In genomic region chr7:111587715-111588433, GRCh38 we compare ENCODE assay signal across 15 cellular contexts. TPM values are rescaled to one million over a fixed set of nuclear protein-coding genes. Genes with fewer than 3 reads are reported as not detected.
DNase-seq lines count a peak whose midpoint lies in the region; ATAC-seq and TF ChIP-seq lines count a peak whose summit lies in the region.
"Had no signal": no experiment of that assay in that cellular context is flagged by ENCODE, and none has a peak within 500 bp of the region (broad histone marks: within the 10 kb centered on the region; RNA-seq: fewer than 3 reads in every experiment).

No MANE protein-coding gene starts in this region.

- H3K4me2 ChIP-seq in GM23248 (ENCODE audit: unreplicated experiment), result no peak overlapping the region
- H3K4me2 ChIP-seq in PC-9, result peak overlapping the region; percentile 35; the same call in 1 of the 2 replicates

- CTCF ChIA-PET in PC-9 (lab: Charles Lee), result no interaction called here

- DNase-seq in AG10803 (ENCODE audit: low read depth) (peak; percentile 0), GM23248 (peak; percentile 7), PC-9 (no peak), fibroblast of pulmonary artery (ENCODE audit: low read depth) (peak; percentile 4), NCI-H2107 (lab: John Stamatoyannopoulos, UW) (no peak), NCI-H146 treated with DMSO at 0.1 percent for 48 hours (lab: John Stamatoyannopoulos, UW; ENCODE audit: unreplicated experiment) (no peak), ecto neural progenitor cell (ENCODE audit: low spot score) (no peak)
- DNase-seq: activated CD4-positive, alpha-beta memory T cell treated with anti-CD3 and anti-CD28 coated beads for 36 hours; activated effector memory CD4-positive, alpha-beta T cell treated with Interleukin-2 at 50 U/mL for 16 hours; DMS153; head of caudate nucleus; NCI-H2081; SHP77 had no signal

- H3K9ac ChIP-seq in GM23248, result no peak overlapping the region

- BruUV-seq in PC-9 (replicated peaks; lab: Mats Ljungman, UMichigan), result no TSS peak

- H3F3A ChIP-seq in GM23248 (ENCODE audit: insufficient read depth), result no peaks in the 10 kb centered on the region
- no peaks in the 10 kb centered on the region for H3F3A ChIP-seq in PC-9 (ENCODE audit: insufficient read depth, low read depth)

- POLR2A ChIA-PET in PC-9 (lab: Charles Lee; ENCODE audit: unreplicated experiment), result no interaction called here

- H3K9me2 ChIP-seq in GM23248 (ENCODE audit: insufficient read depth) (no peaks in the 10 kb centered on the region), PC-9 (ENCODE audit: insufficient read depth) (peaks cover 5% of the 10 kb centered on the region; the same call in 1 of the 2 replicates)

- ATAC-seq in GM21825 (IDR thresholded peaks at IDR 0.05; ENCODE audit: unreplicated experiment), result no peak

- H3K27me3 ChIP-seq in GM23248 (replicated peaks; ENCODE audit: insufficient read depth), result no peaks in the 10 kb centered on the region
- H3K27me3 ChIP-seq in PC-9 (ENCODE audit: insufficient read depth, low read depth), result no peaks in the 10 kb centered on the region
- H3K27me3 ChIP-seq: cardiac muscle cell had no signal

- 59 to 63% methylated on average over 8 of the region's 8 CpGs for WGBS in GM23248 (ENCODE audit: low coverage in 1 of 2, low lambda C conversion rate in 2 of 2, missing lambda C conversion rate in 2 of 2), 2 experiments

- H3K4me3 ChIP-seq in AG10803 (ENCODE audit: low read length), result no peak overlapping the region
- no peak overlapping the region for H3K4me3 ChIP-seq in GM23248
- no peak overlapping the region for H3K4me3 ChIP-seq in PC-9
- H3K4me3 ChIP-seq in fibroblast of pulmonary artery (replicated peaks; ENCODE audit: low read depth, low read length), result no peak overlapping the region
- H3K4me3 ChIP-seq: cardiac muscle cell had no signal

- H2AFZ ChIP-seq in GM23248 (no peak overlapping the region), PC-9 (peak overlapping the region; percentile 56; the same call in 1 of the 2 replicates)

- no peaks in the 10 kb centered on the region for H4K20me1 ChIP-seq in GM23248 (ENCODE audit: insufficient read depth)
- no peaks in the 10 kb centered on the region for H4K20me1 ChIP-seq in PC-9 (ENCODE audit: insufficient read depth)

- H3K36me3 ChIP-seq in GM23248 (ENCODE audit: low read depth) (no peaks in the 10 kb centered on the region), PC-9 (ENCODE audit: low read depth) (no peaks in the 10 kb centered on the region)
- H3K36me3 ChIP-seq: cardiac muscle cell had no signal

- H3K9me3 ChIP-seq in GM23248 (ENCODE audit: low read depth) (no peaks in the 10 kb centered on the region), PC-9 (ENCODE audit: insufficient read depth, low read depth) (no peaks in the 10 kb centered on the region)

- H3K4me1 ChIP-seq in GM23248 (ENCODE audit: insufficient read depth) (no peaks in the 10 kb centered on the region), PC-9 (replicated peaks; ENCODE audit: insufficient read depth) (peaks cover 9% of the 10 kb centered on the region; the same call in 1 of the 2 replicates)

- no peak for TF ChIP-seq CTCF in AG10803 (conservative IDR thresholded peaks at IDR 0.05; ENCODE audit: low read length)
- no peak for TF ChIP-seq CTCF in PC-9 (conservative IDR thresholded peaks at IDR 0.05)
- no peak for TF ChIP-seq CTCF in fibroblast of pulmonary artery (IDR thresholded peaks at IDR 0.05; ENCODE audit: low read length, missing control alignments)

- intact Hi-C loops in PC-9 (cut with micrococcal nuclease; ENCODE audit: unreplicated experiment), result no loop called here

- no peaks in the 10 kb centered on the region for H3K79me2 ChIP-seq in GM23248 (ENCODE audit: insufficient read depth)
- H3K79me2 ChIP-seq in PC-9 (ENCODE audit: low read depth), result no peaks in the 10 kb centered on the region

- no peak overlapping the region for H3K27ac ChIP-seq in GM23248
- no peak overlapping the region for H3K27ac ChIP-seq in PC-9
- H3K27ac ChIP-seq: cardiac muscle cell had no signal

- in situ Hi-C loops in GM23248 (cut with MboI), result no loop called here

RNA-seq across cellular contexts. Expression of gene IMMP2L, which starts 25.6 kb away (rescaled TPM):
- 3.9 and 10.4 TPM in 2 replicates for total RNA-seq in GM23248 (2014; rRNA removed; shearing (Covaris generic))
- polyA plus RNA-seq in GM23248 (2016; fragmentation: Nextera tagmentation; extraction: Ambion mirVana), result 10.1 and 12.7 TPM in 2 replicates
- 40.5 and 51.0 TPM in 2 replicates for total RNA-seq in PC-9 (2021)

Comparison
In these comparisons a context has a peak if more than half of its experiments do, and no peak if none do; other contexts are left out.
1. DNase-seq: peak in AG10803 (single experiment), GM23248 (single experiment) and fibroblast of pulmonary artery (single experiment); none in PC-9 (0 of 2), NCI-H2107 (single experiment), NCI-H146 treated with DMSO at 0.1 percent for 48 hours (single experiment) and ecto neural progenitor cell (single experiment).